5 cellular contexts compared by ENCODE assay signal in genomic region chr14:22887260-22887989, GRCh38. TPM values are rescaled to one million over a fixed set of nuclear protein-coding genes. Genes with fewer than 3 reads are reported as not detected.
DNase-seq lines count a peak whose midpoint lies in the region; ATAC-seq and TF ChIP-seq lines count a peak whose summit lies in the region.

No MANE protein-coding gene starts in this region.

- H3K4me3 ChIP-seq in fibroblast of the aortic adventitia (ENCODE audit: low read depth, low read length), result peak overlapping the region; percentile 66
- peak overlapping the region; percentile 27 to 65 (median 49) for H3K4me3 ChIP-seq in skeletal muscle tissue (ENCODE audit: low read length in 3 of 3)

- no peak overlapping the region for H3K27ac ChIP-seq in skeletal muscle tissue (ENCODE audit: low read depth, low read length)

- H3K36me3 ChIP-seq in skeletal muscle tissue (ENCODE audit: control insufficient read depth in 3 of 3, insufficient read depth in 3 of 3, low read length in 3 of 3), result no peaks in the 10 kb centered on the region

- peak; percentile 50 for ATAC-seq in GM19395 (IDR thresholded peaks at IDR 0.05; ENCODE audit: unreplicated experiment)

- peaks cover 0 to 7% (median 6%) of the 10 kb centered on the region in 3 donors for H3K4me1 ChIP-seq in skeletal muscle tissue (ENCODE audit: control insufficient read depth in 3 of 3, insufficient read depth in 3 of 3, low read length in 3 of 3)

- no peak for TF ChIP-seq CTCF in fibroblast of the aortic adventitia (IDR thresholded peaks at IDR 0.05; ENCODE audit: insufficient read depth, low read length)

- peak in 72 of 76 experiments; percentile 13 to 81 (median 58) for DNase-seq in HUDEP-2 (lab: John Stamatoyannopoulos, UW; ENCODE audit: unreplicated experiment in 76 of 76)
- DNase-seq in T-helper 1 cell, result peak in 4 of 5 donors; percentile 23 to 83 (median 28)
- DNase-seq in fibroblast of the aortic adventitia (ENCODE audit: low read depth), result peak; percentile 74

- peak overlapping the region in 2 of 3 donors; percentile 25 to 32 for H3K9ac ChIP-seq in skeletal muscle tissue (ENCODE audit: low read depth in 1 of 3, low read length in 3 of 3)

- peaks cover 12 to 33% (median 30%) of the 10 kb centered on the region in 3 donors for H3K27me3 ChIP-seq in skeletal muscle tissue (ENCODE audit: control insufficient read depth in 3 of 3, insufficient read depth in 3 of 3, low read length in 3 of 3)

- H3K9me3 ChIP-seq in skeletal muscle tissue (ENCODE audit: control insufficient read depth in 3 of 3, low read length in 3 of 3), result no peaks in the 10 kb centered on the region

RNA-seq across cellular contexts. Expression of gene REM2, which starts 4.4 kb away (rescaled TPM):
- 0.09 TPM in 1 of 2 replicates, not detected in the other for total RNA-seq in fibroblast of the aortic adventitia (ENCODE audit: low replicate concordance)
- total RNA-seq in skeletal muscle tissue, result under 0.01 TPM

RNA-seq across cellular contexts. Expression of gene LRP10, which starts 15.9 kb away (rescaled TPM):
- 104 and 107 TPM in 2 replicates for total RNA-seq in fibroblast of the aortic adventitia (ENCODE audit: low replicate concordance)
- total RNA-seq in skeletal muscle tissue, result 11.0 TPM

RNA-seq across cellular contexts. Expression of gene RBM23, which starts 31.5 kb away (rescaled TPM):
- total RNA-seq in fibroblast of the aortic adventitia (ENCODE audit: low replicate concordance) (48.7 and 101 TPM in 2 replicates), skeletal muscle tissue (66.8 TPM)

RNA-seq across cellular contexts. Expression of gene PRMT5, which starts 41.8 kb away (rescaled TPM):
- total RNA-seq in fibroblast of the aortic adventitia (ENCODE audit: low replicate concordance) (23.0 and 53.5 TPM in 2 replicates), skeletal muscle tissue (60.0 TPM)

RNA-seq across cellular contexts. Expression of gene MMP14, which starts 51.0 kb away (rescaled TPM):
- total RNA-seq in fibroblast of the aortic adventitia (ENCODE audit: low replicate concordance) (258 and 311 TPM in 2 replicates), skeletal muscle tissue (96.0 TPM)
